In the genomic region with DNA sequence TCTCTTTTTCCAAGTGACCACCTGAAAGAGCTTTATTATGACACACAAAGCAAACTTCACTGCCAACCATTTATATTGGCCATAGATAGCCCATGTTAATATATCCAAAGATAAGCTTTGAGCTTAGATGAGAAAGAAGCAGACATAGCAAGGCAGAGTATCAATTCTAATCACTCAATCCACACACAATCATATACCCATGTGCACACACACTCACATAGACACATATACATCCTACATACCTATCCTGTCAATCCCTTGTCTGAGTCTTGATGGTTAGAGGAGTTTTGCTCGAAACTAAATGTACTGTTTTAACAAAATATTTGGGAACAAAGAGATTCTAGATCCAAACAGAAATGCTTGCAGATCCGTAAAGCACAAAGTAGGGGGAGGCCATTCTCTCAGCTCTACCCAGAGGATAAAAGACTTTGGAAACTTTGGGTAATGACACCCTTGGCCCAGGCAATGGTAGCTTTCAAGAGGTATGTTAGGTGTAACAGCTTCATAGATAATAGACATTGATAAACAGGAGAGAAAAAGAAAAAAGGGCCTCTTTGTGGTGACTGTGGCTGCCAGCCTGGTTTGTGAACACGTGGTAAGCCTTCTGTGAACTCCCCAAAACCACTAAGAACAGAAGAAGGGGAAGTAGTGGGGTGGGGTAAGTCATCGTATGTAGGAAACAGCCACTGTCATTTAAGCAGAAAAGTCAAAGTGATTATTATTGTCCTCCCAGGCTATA, we compare ENCODE assay signal across 1 cellular context.
TF ChIP-seq lines count a peak whose summit lies in the region.

No MANE protein-coding gene starts in this region.

TF ChIP-seq in GM12878, 131 proteins besides CTCF, POLR2A, EP300 and RAD21 (continued from another document):
- TF ChIP-seq ZBTB11 (CRISPR knock-in tag; IDR thresholded peaks at IDR 0.05), result no peak
TF ChIP-seq in GM12878: peak in this region for 14.
